8 cellular contexts compared by ENCODE assay signal in genomic region chr12:111788178-111788654, GRCh38. TPM values are rescaled to one million over a fixed set of nuclear protein-coding genes. Genes with fewer than 3 reads are reported as not detected.
A peak's percentile ranks its signal among the peaks of the same experiment; 100 is the strongest.
DNase-seq lines count a peak whose midpoint lies in the region; ATAC-seq and TF ChIP-seq lines count a peak whose summit lies in the region.

No MANE protein-coding gene starts in this region.

- peak; percentile 70 for ATAC-seq in WTC11
- no peak for ATAC-seq in HG03280 (IDR thresholded peaks at IDR 0.05; ENCODE audit: unreplicated experiment)

- CTCF ChIA-PET in WTC11 (lab: Charles Lee): interaction anchor here (0.9 to 2.2 kb wide), 2 partner anchors 35 to 37 kb away, joined by 4 to 7 read pairs; no protein-coding TSS in a partner anchor
- CTCF ChIA-PET in activated CD4-positive, alpha-beta memory T cell treated with anti-CD3 and anti-CD28 coated beads for 36 hours (lab: Charles Lee): no interaction called here

- H3K36me3 ChIP-seq in tibial nerve: peaks cover 2 to 95% (median 36%) of the 10 kb centered on the region in 3 donors

- H3K9me3 Mint-ChIP-seq in WTC11: no peaks in the 10 kb centered on the region
- no peaks in the 10 kb centered on the region for H3K9me3 Mint-ChIP-seq in activated CD4-positive, alpha-beta memory T cell treated with anti-CD3 and anti-CD28 coated beads for 36 hours

- TF ChIP-seq EP300 in tibial nerve (IDR thresholded peaks at IDR 0.05): no peak

- intact Hi-C loops in activated CD4-positive, alpha-beta memory T cell treated with anti-CD3 and anti-CD28 coated beads for 36 hours (cut with micrococcal nuclease): no loop called here

- TF ChIP-seq POLR2A in tibial nerve (IDR thresholded peaks at IDR 0.05): no peak

- DNase-seq in AG09309 (ENCODE audit: low read depth): peak; percentile 44
- peak in 1 of 2 experiments; percentile 78 for DNase-seq in HL-60 (ENCODE audit: low read depth in 1 of 2, low spot score in 1 of 2)
- peak; percentile 26 for DNase-seq in WTC11 (ENCODE audit: low spot score)
- DNase-seq in kidney tubule cell (ENCODE audit: low spot score): peak; percentile 45
- no peak for DNase-seq in tibial nerve (ENCODE audit: low spot score in 2 of 2)
- no peak for DNase-seq in activated CD4-positive, alpha-beta memory T cell treated with anti-CD3 and anti-CD28 coated beads for 36 hours
- DNase-seq in T-helper 2 cell: no peak

- H3K9me3 ChIP-seq in tibial nerve: no peaks in the 10 kb centered on the region

- H3K4me3 ChIP-seq in AG09309 (ENCODE audit: control insufficient read depth, low read depth, low read length) (no peak overlapping the region), HL-60 (replicated peaks; ENCODE audit: insufficient read depth, low read length) (no peak overlapping the region), tibial nerve (no peak overlapping the region)

- H3K27me3 ChIP-seq in HL-60 (ENCODE audit: insufficient read depth, poor library complexity, severe bottlenecking) (no peaks in the 10 kb centered on the region), tibial nerve (no peaks in the 10 kb centered on the region)

- 57 to 70% methylated on average over 8 of the region's 8 CpGs for WGBS in tibial nerve, 2 donors

- H3K4me3 Mint-ChIP-seq in WTC11: no peak overlapping the region
- H3K4me3 Mint-ChIP-seq in activated CD4-positive, alpha-beta memory T cell treated with anti-CD3 and anti-CD28 coated beads for 36 hours: no peak overlapping the region

- peak overlapping the region; percentile 42 for H3K27ac ChIP-seq in HL-60 (replicated peaks)
- no peak overlapping the region for H3K27ac ChIP-seq in tibial nerve

- no peak overlapping the region for H3K27ac Mint-ChIP-seq in WTC11
- H3K27ac Mint-ChIP-seq in activated CD4-positive, alpha-beta memory T cell treated with anti-CD3 and anti-CD28 coated beads for 36 hours: no peak overlapping the region

- H3K36me3 Mint-ChIP-seq in WTC11: peaks cover 32% of the 10 kb centered on the region
- H3K36me3 Mint-ChIP-seq in activated CD4-positive, alpha-beta memory T cell treated with anti-CD3 and anti-CD28 coated beads for 36 hours: no peaks in the 10 kb centered on the region

- H3K4me1 ChIP-seq in tibial nerve: peaks cover 0 to 13% (median 0%) of the 10 kb centered on the region in 4 donors

- TF ChIP-seq CTCF in AG09309 (IDR thresholded peaks at IDR 0.05; ENCODE audit: control insufficient read depth, insufficient read depth, low read depth, low read length, missing control alignments) (peak; percentile 22), HL-60 (IDR thresholded peaks at IDR 0.05; ENCODE audit: insufficient read depth, low read length) (peak; percentile 82), WTC11 (IDR thresholded peaks at IDR 0.05) (no peak), tibial nerve (IDR thresholded peaks at IDR 0.05) (peak in 1 of 5 experiments; percentile 11)

- H3K27me3 Mint-ChIP-seq in WTC11 (ENCODE audit: low read depth): no peaks in the 10 kb centered on the region
- H3K27me3 Mint-ChIP-seq in activated CD4-positive, alpha-beta memory T cell treated with anti-CD3 and anti-CD28 coated beads for 36 hours: no peaks in the 10 kb centered on the region

- H3K4me1 Mint-ChIP-seq in WTC11: no peaks in the 10 kb centered on the region
- H3K4me1 Mint-ChIP-seq in activated CD4-positive, alpha-beta memory T cell treated with anti-CD3 and anti-CD28 coated beads for 36 hours (ENCODE audit: low read depth): no peaks in the 10 kb centered on the region

- POLR2A ChIA-PET in WTC11 (lab: Charles Lee): interaction anchor here (0.7 kb wide), 1 partner anchor 160 kb away, joined by 3 read pairs; no protein-coding TSS in a partner anchor
- POLR2A ChIA-PET in activated CD4-positive, alpha-beta memory T cell treated with anti-CD3 and anti-CD28 coated beads for 36 hours (lab: Charles Lee): no interaction called here

TF ChIP-seq in WTC11, 78 proteins besides CTCF, POLR2A, EP300 and RAD21:
- TF ChIP-seq ZNF121 (CRISPR knock-in tag; IDR thresholded peaks at IDR 0.05) (no peak), GABPB1 (CRISPR knock-in tag; IDR thresholded peaks at IDR 0.05) (peak; percentile 91)

RNA-seq across cellular contexts. Expression of gene ALDH2, which starts 21.5 kb away (rescaled TPM):
- total RNA-seq in WTC11 (2021) (32.6 to 36.7 TPM (median 36.7 TPM) in 3 replicates), tibial nerve (100 to 1,000 TPM in 2 of 4 donors, 10 to 100 TPM in 2; 70.2 to 120 (median 95.3) TPM)
- total RNA-seq in activated CD4-positive, alpha-beta memory T cell treated with anti-CD3 and anti-CD28 coated beads for 36 hours: 1 to 10 TPM; 1.9 to 3.1 TPM

RNA-seq across cellular contexts. Expression of gene MAPKAPK5, which starts 53.8 kb away (rescaled TPM):
- total RNA-seq in WTC11 (2021): 71.1 to 81.8 TPM (median 71.2 TPM) in 3 replicates
- 10 to 100 TPM; 36.1 to 65.1 (median 44.7) TPM for total RNA-seq in tibial nerve
- 10 to 100 TPM; 53.7 to 53.9 TPM for total RNA-seq in activated CD4-positive, alpha-beta memory T cell treated with anti-CD3 and anti-CD28 coated beads for 36 hours

Comparison
In these comparisons a context has a peak if more than half of its experiments do, and no peak if none do; other contexts are left out.
1. DNase-seq: peak in AG09309 (single experiment), WTC11 (single experiment) and kidney tubule cell (single experiment); none in tibial nerve (0 of 2), activated CD4-positive, alpha-beta memory T cell treated with anti-CD3 and anti-CD28 coated beads for 36 hours (single experiment) and T-helper 2 cell (0 of 5).